In the genomic region with DNA sequence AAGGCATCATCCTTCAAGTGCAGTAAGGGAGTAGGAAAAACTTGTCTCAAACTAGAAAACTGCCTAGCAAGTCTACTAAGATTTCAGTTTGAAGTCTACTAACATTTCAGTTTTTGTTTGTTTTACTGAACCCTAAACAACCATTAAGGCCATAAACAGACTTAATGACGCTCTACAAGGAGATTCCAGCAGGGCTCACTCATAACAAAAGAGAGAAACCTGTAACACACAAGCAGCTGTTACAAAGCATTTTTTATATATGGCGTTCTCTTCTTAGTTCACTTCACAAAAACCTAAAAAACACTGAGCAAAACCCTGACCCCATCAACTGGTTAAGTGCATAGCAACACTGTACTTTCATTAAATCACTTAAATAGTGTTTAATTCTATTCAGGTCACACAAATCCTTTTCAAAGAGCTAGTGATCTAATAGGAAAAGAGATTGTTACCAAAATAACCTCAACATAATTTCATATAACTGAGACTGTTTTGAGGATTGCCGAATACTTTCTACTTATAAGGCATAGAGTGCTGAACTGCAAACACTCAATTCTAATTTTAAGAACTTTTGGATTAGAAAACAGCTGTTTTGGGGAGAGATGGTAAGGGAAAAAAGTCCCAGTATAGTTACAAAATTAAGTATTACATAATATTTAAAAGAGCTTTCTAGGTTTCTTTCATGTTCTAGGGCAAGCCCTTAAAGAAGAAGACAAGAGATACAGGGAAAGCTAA, we compare ENCODE assay signal across 8 cellular contexts.
A peak's percentile ranks its signal among the peaks of the same experiment; 100 is the strongest.
DNase-seq lines count a peak whose midpoint lies in the region; ATAC-seq and TF ChIP-seq lines count a peak whose summit lies in the region.

No MANE protein-coding gene starts in this region.

- no peak for DNase-seq in activated T-cell treated with anti-CD3 and anti-CD28 coated beads, Interleukin-2, amount 50 U/mL, for 24 hours
- no peak for DNase-seq in activated T-cell treated with anti-CD3 and anti-CD28 coated beads for 4 hours
- peak; percentile 32 for DNase-seq in fibroblast of gingiva (ENCODE audit: low read depth)
- peak; percentile 12 for DNase-seq in pons (ENCODE audit: low spot score)
- no peak for DNase-seq in hippocampal formation (lab: John Stamatoyannopoulos, UW)
- DNase-seq in activated CD4-positive, alpha-beta T cell treated with anti-CD3 and anti-CD28 coated beads for 4 hours = no peak

- H3K27me3 Mint-ChIP-seq in activated T-cell treated with anti-CD3 and anti-CD28 coated beads, Interleukin-2, amount 50 U/mL, for 24 hours = no peaks in the 10 kb centered on the region

- ATAC-seq in HG03039 (IDR thresholded peaks at IDR 0.05; ENCODE audit: unreplicated experiment) = no peak

- peak overlapping the region; percentile 90 for H3K4me2 ChIP-seq in SU-DHL-6 (ENCODE audit: low read depth, low read length, poor library complexity, severe bottlenecking)

- H3K9me3 Mint-ChIP-seq in activated T-cell treated with anti-CD3 and anti-CD28 coated beads, Interleukin-2, amount 50 U/mL, for 24 hours = no peaks in the 10 kb centered on the region

- peak overlapping the region; percentile 66 for H3K4me3 ChIP-seq in SU-DHL-6 (ENCODE audit: insufficient read depth, low read length, poor library complexity, severe bottlenecking)

- H3K4me1 Mint-ChIP-seq in activated T-cell treated with anti-CD3 and anti-CD28 coated beads, Interleukin-2, amount 50 U/mL, for 24 hours (ENCODE audit: low read depth) = peaks cover 39% of the 10 kb centered on the region

- no peaks in the 10 kb centered on the region for H3K27me3 ChIP-seq in SU-DHL-6 (ENCODE audit: low read length)

- no peak overlapping the region for H2AFZ ChIP-seq in SU-DHL-6 (ENCODE audit: low read depth, low read length, severe bottlenecking)

- peak overlapping the region; percentile 78 for H3K9ac ChIP-seq in SU-DHL-6 (ENCODE audit: low read length)

- peaks cover 9% of the 10 kb centered on the region; the same call in 1 of the 2 replicates for H3F3A ChIP-seq in SU-DHL-6 (ENCODE audit: insufficient read depth)

- H3K36me3 ChIP-seq in SU-DHL-6 (ENCODE audit: low read length) = no peaks in the 10 kb centered on the region

- no peaks in the 10 kb centered on the region for H3K9me3 ChIP-seq in SU-DHL-6 (ENCODE audit: insufficient read depth, low read length)

- no peak for TF ChIP-seq CTCF in SU-DHL-6 (IDR thresholded peaks at IDR 0.05; ENCODE audit: insufficient read depth, low read length, poor library complexity, severe bottlenecking)

- no peaks in the 10 kb centered on the region for H4K20me1 ChIP-seq in SU-DHL-6 (ENCODE audit: low read depth, low read length)

- peaks cover 14% of the 10 kb centered on the region for H3K36me3 Mint-ChIP-seq in activated T-cell treated with anti-CD3 and anti-CD28 coated beads, Interleukin-2, amount 50 U/mL, for 24 hours (ENCODE audit: low read depth)

- no peaks in the 10 kb centered on the region for H3K9me2 ChIP-seq in SU-DHL-6 (replicated peaks; ENCODE audit: insufficient read depth, low read length)

- H3K4me3 Mint-ChIP-seq in activated T-cell treated with anti-CD3 and anti-CD28 coated beads, Interleukin-2, amount 50 U/mL, for 24 hours = peak overlapping the region; percentile 91

- peak overlapping the region; percentile 91 for H3K27ac Mint-ChIP-seq in activated T-cell treated with anti-CD3 and anti-CD28 coated beads, Interleukin-2, amount 50 U/mL, for 24 hours

- no peak overlapping the region for H3K27ac ChIP-seq in SU-DHL-6 (ENCODE audit: low read depth, low read length)

- H3K79me2 ChIP-seq in SU-DHL-6 (ENCODE audit: insufficient read depth, low read length) = no peaks in the 10 kb centered on the region

Comparison
In these comparisons a context has a peak if more than half of its experiments do, and no peak if none do; other contexts are left out.
1. DNase-seq: peak in fibroblast of gingiva (single experiment) and pons (single experiment); none in activated T-cell treated with anti-CD3 and anti-CD28 coated beads, Interleukin-2, amount 50 U/mL, for 24 hours (single experiment), activated T-cell treated with anti-CD3 and anti-CD28 coated beads for 4 hours (single experiment), hippocampal formation (0 of 2) and activated CD4-positive, alpha-beta T cell treated with anti-CD3 and anti-CD28 coated beads for 4 hours (0 of 2).